In genomic region chr17:20008242-20009051, GRCh38 we compare ENCODE assay signal across 8 cellular contexts. TPM values are rescaled to one million over a fixed set of nuclear protein-coding genes. Genes with fewer than 3 reads are reported as not detected.
DNase-seq lines count a peak whose midpoint lies in the region; ATAC-seq, FAIRE-seq and TF ChIP-seq lines count a peak whose summit lies in the region.

No MANE protein-coding gene starts in this region.

- no peak for FAIRE-seq in K562 (lab: Jason Lieb, UNC)

- intact Hi-C loops in K562 (cut with micrococcal nuclease): no loop called here

- no peak for TF ChIP-seq RAD21 in K562 (CRISPR knock-in tag; conservative IDR thresholded peaks at IDR 0.05 in 1 of 2, IDR thresholded peaks at IDR 0.05 in 1 of 2)

- H3K9me1 ChIP-seq in K562 (ENCODE audit: control insufficient read depth, insufficient read depth, low read length): no peaks in the 10 kb centered on the region

- peak; percentile 3 for ATAC-seq in GM21515 (IDR thresholded peaks at IDR 0.05; ENCODE audit: unreplicated experiment)
- ATAC-seq in K562: peak; percentile 49
- no peak for ATAC-seq in HG03175 (IDR thresholded peaks at IDR 0.05; ENCODE audit: unreplicated experiment)

- 28% methylated on average over 16 of the region's 35 CpGs for WGBS in K562 (ENCODE audit: insufficient coverage, low coverage, missing lambda C conversion rate)

- H4K20me1 ChIP-seq in DOHH2 (ENCODE audit: control insufficient read depth, insufficient read depth, low read depth, low read length) (no peaks in the 10 kb centered on the region), K562 (replicated peaks; ENCODE audit: control insufficient read depth, insufficient read depth, low read length) (no peaks in the 10 kb centered on the region)

- H3K4me2 ChIP-seq in DOHH2 (ENCODE audit: low read length) (peak overlapping the region; percentile 78), K562 (ENCODE audit: insufficient read depth, low read length) (peak overlapping the region; percentile 97)

- peak overlapping the region; percentile 94 for H2AFZ ChIP-seq in K562 (ENCODE audit: low read depth, low read length)

- H3K36me3 ChIP-seq in DOHH2 (ENCODE audit: control insufficient read depth, low read length): no peaks in the 10 kb centered on the region
- no peaks in the 10 kb centered on the region for H3K36me3 ChIP-seq in K562 (ENCODE audit: control insufficient read depth, insufficient read depth, low read length)

- H3K4me1 ChIP-seq in DOHH2 (ENCODE audit: control insufficient read depth, low read length): peaks cover 17% of the 10 kb centered on the region
- H3K4me1 ChIP-seq in K562 (replicated peaks in 1 of 2; ENCODE audit: control insufficient read depth in 2 of 2, insufficient read depth in 2 of 2, low read length in 2 of 2): peaks cover 0 to 18% of the 10 kb centered on the region in 2 experiments; a peak in 4 of 5 replicates

- H3K79me2 ChIP-seq in DOHH2 (ENCODE audit: control insufficient read depth, low read length) (no peaks in the 10 kb centered on the region), K562 (ENCODE audit: control insufficient read depth, insufficient read depth, low read length) (peaks cover 21% of the 10 kb centered on the region)

- H3K27me3 ChIP-seq in DOHH2 (ENCODE audit: control insufficient read depth, low read length) (peaks cover 37% of the 10 kb centered on the region), K562 (ENCODE audit: control insufficient read depth in 2 of 2, insufficient read depth in 2 of 2, low read length in 2 of 2) (no peaks in the 10 kb centered on the region)

- H3K27ac ChIP-seq in DOHH2 (ENCODE audit: low read depth, low read length) (no peak overlapping the region), K562 (ENCODE audit: extremely low read depth, low read depth, low read length) (peak overlapping the region; percentile 43; the same call in 2 of the 3 replicates)

- no peaks in the 10 kb centered on the region for H3K9me2 ChIP-seq in DOHH2 (replicated peaks; ENCODE audit: control insufficient read depth, low read length)

- no peak for TF ChIP-seq EP300 in K562 (IDR thresholded peaks at IDR 0.05; ENCODE audit: low read length)

- TF ChIP-seq CTCF in DOHH2 (IDR thresholded peaks at IDR 0.05; ENCODE audit: low read depth, low read length, poor library complexity, severe bottlenecking): no peak
- no peak for TF ChIP-seq CTCF in NB4 (IDR thresholded peaks at IDR 0.05; ENCODE audit: low read depth, low read length)
- TF ChIP-seq CTCF in K562 (IDR thresholded peaks at IDR 0.05 in 2 of 3, conservative IDR thresholded peaks at IDR 0.05 in 1 of 3; ENCODE audit: insufficient read depth in 2 of 3, low read depth in 1 of 3, low read length in 3 of 3): no peak

- POLR2A ChIA-PET in K562 (lab: Yijun Ruan, JAX): interaction anchor here (1.6 kb wide), 1 partner anchor 93 kb away, joined by 3 read pairs; no protein-coding TSS in a partner anchor

- BruUV-seq in K562 (replicated peaks; lab: Mats Ljungman, UMichigan): no TSS peak

- peak; percentile 43 for DNase-seq in NB4 (ENCODE audit: low read depth)
- DNase-seq in K562 (ENCODE audit: extremely low read depth in 1 of 4, low spot score in 3 of 4): peak; percentile 47 to 59 (median 52)
- peak; percentile 8 for DNase-seq in iris pigment epithelial cell (ENCODE audit: low read depth)
- peak; percentile 4 for DNase-seq in stimulated activated CD4-positive, alpha-beta T cell treated with anti-CD3 and anti-CD28 coated beads, Interleukin-4, amount 100 ng/mL, for 1 hour
- no peak for DNase-seq in NOMO-1 treated with dmso at 0.1 percent for 144 hours (lab: John Stamatoyannopoulos, UW; ENCODE audit: unreplicated experiment)

- H3K9ac ChIP-seq in K562 (ENCODE audit: insufficient read depth in 1 of 2, low read depth in 2 of 2, low read length in 2 of 2): peak overlapping the region; percentile 57 to 83

- H3K4me3 ChIP-seq in DOHH2 (ENCODE audit: low read length) (peak overlapping the region; percentile 70), NB4 (ENCODE audit: low read depth, low read length) (peak overlapping the region; percentile 77), K562 (peak overlapping the region; percentile 63)

- no peaks in the 10 kb centered on the region for H3K9me3 ChIP-seq in DOHH2 (ENCODE audit: control insufficient read depth, insufficient read depth, low read length)
- H3K9me3 ChIP-seq in K562 (replicated peaks; ENCODE audit: control insufficient read depth, insufficient read depth, low read depth, low read length): no peaks in the 10 kb centered on the region

- peaks cover 5% of the 10 kb centered on the region; the same call in 1 of the 2 replicates for H3F3A ChIP-seq in DOHH2 (ENCODE audit: control insufficient read depth, insufficient read depth)

- in situ Hi-C loops in K562 (cut with MboI): no loop called here

- CTCF ChIA-PET in K562 (lab: Yijun Ruan, JAX; ENCODE audit: low intra/inter-chr PET ratio): interaction anchor here (0.6 to 0.9 kb wide), 2 partner anchors 16 to 18 kb away, joined by 3 to 6 read pairs; no protein-coding TSS in a partner anchor

- TF ChIP-seq POLR2A in NB4 (IDR thresholded peaks at IDR 0.05; ENCODE audit: extremely low read depth, insufficient read length) (no peak), K562 (conservative IDR thresholded peaks at IDR 0.05) (no peak)

TF ChIP-seq in K562, 482 proteins besides CTCF, POLR2A, EP300 and RAD21 (continues in another document):
- TF ChIP-seq MTA2 (IDR thresholded peaks at IDR 0.05; ENCODE audit: low read depth): no peak
- no peak for TF ChIP-seq ZBTB2 (IDR thresholded peaks at IDR 0.05)
- no peak for TF ChIP-seq ZNF384 (IDR thresholded peaks at IDR 0.05; ENCODE audit: low read depth, low read length)

RNA-seq across cellular contexts. Expression of gene SPECC1, which starts 0.7 kb away (rescaled TPM):
- 25.1 and 47.5 TPM in 2 replicates for total RNA-seq in K562 (2011; cell fraction: chromatin; rRNA removed; ENCODE audit: low replicate concordance)
- total RNA-seq in K562 (2011; cell fraction: nucleolus; rRNA removed): 16.7 and 20.8 TPM in 2 replicates
- total RNA-seq in K562 (2011; cell fraction: nucleoplasm; rRNA removed): 24.7 and 52.7 TPM in 2 replicates
- 18.1 and 18.2 TPM in 2 replicates for total RNA-seq in K562 (2014; rRNA removed)
- 18.1 and 25.5 TPM in 2 replicates for total RNA-seq in K562 (2014; rRNA removed; fragmentation: Illumina TruSeq; extraction: Trizol)
- 19.6 and 20.3 TPM in 2 replicates for total RNA-seq in K562 (2015; rRNA removed; fragmentation: Illumina TruSeq; extraction: Trizol)
- 18.4 and 22.6 TPM in 2 replicates for total RNA-seq in K562 (2021)
- polyA plus RNA-seq in K562 (2011; rRNA removed): 5.7 and 9.0 TPM in 2 replicates
- polyA plus RNA-seq in K562 (2011; cell fraction: cytosol; rRNA removed): 4.0 and 5.8 TPM in 2 replicates
- polyA plus RNA-seq in K562 (2011; cell fraction: nucleus; rRNA removed): 7.1 and 10.8 TPM in 2 replicates
- 9.2 and 12.4 TPM in 2 replicates for polyA plus RNA-seq in K562 (2012)
- polyA plus RNA-seq in K562 (2014; fragmentation: Illumina TruSeq; extraction: Trizol): 13.9 and 14.7 TPM in 2 replicates
- polyA plus RNA-seq in K562 (2014; fragmentation: Nextera tagmentation; extraction: Ambion mirVana): 1 to 10 TPM; 2.4 to 3.0 TPM
- 11.5 TPM in 2 replicates for polyA plus RNA-seq in K562 (2014; rRNA removed)
- 20.7 and 28.4 TPM in 2 replicates for polyA minus RNA-seq in K562 (2011; rRNA and poly(A)+ RNA removed)
- polyA minus RNA-seq in K562 (2011; cell fraction: cytosol; rRNA and poly(A)+ RNA removed): 10.0 and 23.8 TPM in 2 replicates
- polyA minus RNA-seq in K562 (2011; cell fraction: nucleus; rRNA and poly(A)+ RNA removed): 14.8 and 20.9 TPM in 2 replicates

RNA-seq across cellular contexts. Expression of gene AKAP10, which starts 30.8 kb away (rescaled TPM):
- total RNA-seq in K562 (2011; cell fraction: chromatin; rRNA removed; ENCODE audit: low replicate concordance): 44.9 and 127 TPM in 2 replicates
- 19.7 and 25.9 TPM in 2 replicates for total RNA-seq in K562 (2011; cell fraction: nucleolus; rRNA removed)
- 38.6 and 44.4 TPM in 2 replicates for total RNA-seq in K562 (2011; cell fraction: nucleoplasm; rRNA removed)
- total RNA-seq in K562 (2014; rRNA removed): 5.3 and 5.8 TPM in 2 replicates
- 13.6 and 15.0 TPM in 2 replicates for total RNA-seq in K562 (2014; rRNA removed; fragmentation: Illumina TruSeq; extraction: Trizol)
- total RNA-seq in K562 (2015; rRNA removed; fragmentation: Illumina TruSeq; extraction: Trizol): 10.3 and 12.0 TPM in 2 replicates
- 13.8 and 14.4 TPM in 2 replicates for total RNA-seq in K562 (2021)
- 20.3 and 21.1 TPM in 2 replicates for polyA plus RNA-seq in K562 (2011; rRNA removed)
- 5.6 and 10.4 TPM in 2 replicates for polyA plus RNA-seq in K562 (2011; cell fraction: cytosol; rRNA removed)
- 23.1 and 29.8 TPM in 2 replicates for polyA plus RNA-seq in K562 (2011; cell fraction: nucleus; rRNA removed)
- polyA plus RNA-seq in K562 (2012): 5.3 and 7.3 TPM in 2 replicates
- polyA plus RNA-seq in K562 (2014; fragmentation: Illumina TruSeq; extraction: Trizol): 8.2 and 9.0 TPM in 2 replicates
- 1 to 10 TPM; 4.0 to 4.3 TPM for polyA plus RNA-seq in K562 (2014; fragmentation: Nextera tagmentation; extraction: Ambion mirVana)
- 8.0 and 8.6 TPM in 2 replicates for polyA plus RNA-seq in K562 (2014; rRNA removed)
- 39.6 and 42.2 TPM in 2 replicates for polyA minus RNA-seq in K562 (2011; rRNA and poly(A)+ RNA removed)
- polyA minus RNA-seq in K562 (2011; cell fraction: cytosol; rRNA and poly(A)+ RNA removed): 8.7 and 10.1 TPM in 2 replicates
- 13.3 and 20.7 TPM in 2 replicates for polyA minus RNA-seq in K562 (2011; cell fraction: nucleus; rRNA and poly(A)+ RNA removed)
